9 cellular contexts compared by ENCODE assay signal in the genomic region with DNA sequence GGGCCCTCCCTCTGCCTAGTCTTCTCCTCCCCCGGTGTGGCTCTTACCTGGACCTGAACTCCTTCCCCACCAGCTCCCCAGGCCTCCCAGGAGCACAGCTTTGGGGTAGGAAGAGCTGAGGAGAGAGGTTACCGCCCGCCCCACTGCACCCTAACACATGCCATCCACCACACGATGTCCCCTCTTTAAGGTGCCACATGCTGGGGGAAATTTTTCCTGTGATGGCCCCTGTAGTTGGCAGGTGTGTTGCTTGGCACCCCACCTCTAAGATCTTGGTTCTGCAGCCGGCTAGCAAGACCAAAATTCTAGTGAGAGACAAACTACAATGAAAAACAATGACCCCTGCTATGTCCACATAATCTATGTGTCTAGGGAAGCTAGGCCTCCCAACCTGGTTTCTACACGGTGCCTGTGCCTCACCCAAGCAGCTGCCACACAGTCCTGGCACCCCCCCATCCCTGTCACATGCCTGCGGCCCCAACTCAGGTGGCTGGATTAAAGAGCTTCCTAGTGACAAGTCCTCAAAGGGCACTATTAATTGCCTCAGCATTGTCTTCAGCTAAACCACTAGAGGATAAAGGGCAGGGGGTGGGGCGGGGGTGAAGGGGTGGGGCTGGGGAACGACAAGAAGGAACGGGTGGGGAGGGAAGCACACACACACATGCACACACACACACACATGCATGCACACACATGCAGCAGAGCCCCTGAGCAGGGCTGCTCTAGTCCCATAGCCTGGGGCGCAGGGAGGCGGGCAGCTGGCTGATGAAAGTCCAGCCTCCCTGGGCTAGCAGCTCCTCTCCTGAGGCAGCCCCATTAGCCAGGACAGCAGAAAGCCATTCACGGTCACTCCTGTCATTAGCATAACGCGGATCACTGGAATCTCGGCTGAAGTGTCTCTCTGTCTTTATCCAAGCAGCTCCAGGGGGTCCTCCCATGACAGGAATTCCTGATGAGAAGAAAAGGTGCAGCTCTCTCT. TPM values are rescaled to one million over a fixed set of nuclear protein-coding genes. Genes with fewer than 3 reads are reported as not detected.
DNase-seq lines count a peak whose midpoint lies in the region; ATAC-seq and TF ChIP-seq lines count a peak whose summit lies in the region.
"Had no signal": no experiment of that assay in that cellular context is flagged by ENCODE, and none has a peak within 500 bp of the region (broad histone marks: within the 10 kb centered on the region; RNA-seq: fewer than 3 reads in every experiment).

No MANE protein-coding gene starts in this region.

- intact Hi-C loops in activated naive CD4-positive, alpha-beta T cell treated with anti-CD3 and anti-CD28 coated beads for 36 hours (cut with micrococcal nuclease): loop anchor here (1.0 to 5.0 kb wide), 3 partner anchors 17 to 130 kb away; no protein-coding TSS in a partner anchor

- CTCF ChIA-PET in activated naive CD4-positive, alpha-beta T cell treated with anti-CD3 and anti-CD28 coated beads, Interleukin-2, amount 10 ng/mL, durations not matched to agents 7 days and 5 days (lab: Charles Lee): interaction anchor here (0.6 to 4.9 kb wide), 17 partner anchors 9 to 1188 kb away, joined by 3 to 52 read pairs (median 3); a partner anchor contains a TSS
- CTCF ChIA-PET in activated naive CD4-positive, alpha-beta T cell treated with anti-CD3 and anti-CD28 coated beads for 36 hours (lab: Charles Lee): interaction anchor here (0.5 to 3.3 kb wide), 28 partner anchors 10 to 244 kb away, joined by 3 to 27 read pairs (median 4); a partner anchor contains a TSS

- no peaks in the 10 kb centered on the region for H3K9me3 Mint-ChIP-seq in activated naive CD4-positive, alpha-beta T cell treated with anti-CD3 and anti-CD28 coated beads, Interleukin-2, amount 10 ng/mL, durations not matched to agents 7 days and 5 days
- no peaks in the 10 kb centered on the region for H3K9me3 Mint-ChIP-seq in activated naive CD4-positive, alpha-beta T cell treated with anti-CD3 and anti-CD28 coated beads for 36 hours
- H3K9me3 Mint-ChIP-seq in glutamatergic neuron (ENCODE audit: unreplicated experiment): peaks cover 14% of the 10 kb centered on the region
- H3K9me3 Mint-ChIP-seq in stimulated activated memory B cell treated with anti-CD40 and anti-IgM and Interleukin-4, amounts not matched to agents 10 μg/mL and 1 μg/mL and 100 μg/mL, for 72 hours: no peaks in the 10 kb centered on the region
- H3K9me3 Mint-ChIP-seq: mesothelial cell of epicardium had no signal

- no peak for TF ChIP-seq CTCF in glutamatergic neuron (IDR thresholded peaks at IDR 0.05; ENCODE audit: partially characterized antibody, unreplicated experiment)

- no peak for ATAC-seq in stimulated activated memory B cell treated with anti-CD40 and anti-IgM and Interleukin-4, amounts not matched to agents 10 μg/mL and 1 μg/mL and 100 μg/mL, for 72 hours
- ATAC-seq in GM21737 (IDR thresholded peaks at IDR 0.05; ENCODE audit: unreplicated experiment): no peak

- no peaks in the 10 kb centered on the region for H3K36me3 Mint-ChIP-seq in activated naive CD4-positive, alpha-beta T cell treated with anti-CD3 and anti-CD28 coated beads, Interleukin-2, amount 10 ng/mL, durations not matched to agents 7 days and 5 days
- H3K36me3 Mint-ChIP-seq in activated naive CD4-positive, alpha-beta T cell treated with anti-CD3 and anti-CD28 coated beads for 36 hours (ENCODE audit: low read depth): no peaks in the 10 kb centered on the region
- no peaks in the 10 kb centered on the region for H3K36me3 Mint-ChIP-seq in glutamatergic neuron (ENCODE audit: unreplicated experiment)
- no peaks in the 10 kb centered on the region for H3K36me3 Mint-ChIP-seq in stimulated activated memory B cell treated with anti-CD40 and anti-IgM and Interleukin-4, amounts not matched to agents 10 μg/mL and 1 μg/mL and 100 μg/mL, for 72 hours
- H3K36me3 Mint-ChIP-seq: mesothelial cell of epicardium had no signal

- H3K27me3 Mint-ChIP-seq in activated naive CD4-positive, alpha-beta T cell treated with anti-CD3 and anti-CD28 coated beads, Interleukin-2, amount 10 ng/mL, durations not matched to agents 7 days and 5 days: peaks cover 23% of the 10 kb centered on the region
- no peaks in the 10 kb centered on the region for H3K27me3 Mint-ChIP-seq in activated naive CD4-positive, alpha-beta T cell treated with anti-CD3 and anti-CD28 coated beads for 36 hours (ENCODE audit: low read depth)
- peaks cover 24% of the 10 kb centered on the region for H3K27me3 Mint-ChIP-seq in glutamatergic neuron (ENCODE audit: unreplicated experiment)
- peaks cover 13% of the 10 kb centered on the region for H3K27me3 Mint-ChIP-seq in stimulated activated memory B cell treated with anti-CD40 and anti-IgM and Interleukin-4, amounts not matched to agents 10 μg/mL and 1 μg/mL and 100 μg/mL, for 72 hours

- no peak overlapping the region for H3K27ac Mint-ChIP-seq in activated naive CD4-positive, alpha-beta T cell treated with anti-CD3 and anti-CD28 coated beads, Interleukin-2, amount 10 ng/mL, durations not matched to agents 7 days and 5 days
- H3K27ac Mint-ChIP-seq in activated naive CD4-positive, alpha-beta T cell treated with anti-CD3 and anti-CD28 coated beads for 36 hours: no peak overlapping the region
- H3K27ac Mint-ChIP-seq in glutamatergic neuron (ENCODE audit: unreplicated experiment): peak overlapping the region; percentile 97
- peak overlapping the region; percentile 83 for H3K27ac Mint-ChIP-seq in stimulated activated memory B cell treated with anti-CD40 and anti-IgM and Interleukin-4, amounts not matched to agents 10 μg/mL and 1 μg/mL and 100 μg/mL, for 72 hours
- H3K27ac Mint-ChIP-seq: mesothelial cell of epicardium had no signal

- peak overlapping the region; percentile 7 for H3K4me3 Mint-ChIP-seq in activated naive CD4-positive, alpha-beta T cell treated with anti-CD3 and anti-CD28 coated beads, Interleukin-2, amount 10 ng/mL, durations not matched to agents 7 days and 5 days
- H3K4me3 Mint-ChIP-seq in activated naive CD4-positive, alpha-beta T cell treated with anti-CD3 and anti-CD28 coated beads for 36 hours: no peak overlapping the region
- H3K4me3 Mint-ChIP-seq in glutamatergic neuron (ENCODE audit: unreplicated experiment): peak overlapping the region; percentile 78
- H3K4me3 Mint-ChIP-seq in stimulated activated memory B cell treated with anti-CD40 and anti-IgM and Interleukin-4, amounts not matched to agents 10 μg/mL and 1 μg/mL and 100 μg/mL, for 72 hours: no peak overlapping the region

- DNase-seq in activated naive CD4-positive, alpha-beta T cell treated with anti-CD3 and anti-CD28 coated beads, Interleukin-2, amount 10 ng/mL, durations not matched to agents 7 days and 5 days: no peak
- no peak for DNase-seq in activated naive CD4-positive, alpha-beta T cell treated with anti-CD3 and anti-CD28 coated beads for 36 hours
- peak; percentile 48 for DNase-seq in NCI-H345 treated with DMSO at 0.1 percent for 48 hours (lab: John Stamatoyannopoulos, UW; ENCODE audit: unreplicated experiment)
- peak; percentile 93 for DNase-seq in glutamatergic neuron
- no peak for DNase-seq in stimulated activated naive CD4-positive, alpha-beta T cell treated with Interleukin-2 at 50 U/mL for 16 hours (lab: John Stamatoyannopoulos, UW)
- DNase-seq in stimulated activated CD4-positive, alpha-beta T cell treated with anti-CD3 and anti-CD28 coated beads, Interleukin-4, amount 100 ng/mL, for 24 hours: no peak

- peaks cover 33% of the 10 kb centered on the region for H3K4me1 Mint-ChIP-seq in activated naive CD4-positive, alpha-beta T cell treated with anti-CD3 and anti-CD28 coated beads, Interleukin-2, amount 10 ng/mL, durations not matched to agents 7 days and 5 days
- H3K4me1 Mint-ChIP-seq in activated naive CD4-positive, alpha-beta T cell treated with anti-CD3 and anti-CD28 coated beads for 36 hours (ENCODE audit: low read depth): peaks cover 15% of the 10 kb centered on the region
- peaks cover 25% of the 10 kb centered on the region for H3K4me1 Mint-ChIP-seq in glutamatergic neuron (ENCODE audit: low read depth, unreplicated experiment)
- peaks cover 19% of the 10 kb centered on the region for H3K4me1 Mint-ChIP-seq in stimulated activated memory B cell treated with anti-CD40 and anti-IgM and Interleukin-4, amounts not matched to agents 10 μg/mL and 1 μg/mL and 100 μg/mL, for 72 hours

RNA-seq across cellular contexts. Expression of a gene that starts 7.2 kb away (rescaled TPM):
- 10 to 100 TPM; 17.8 to 18.7 TPM for total RNA-seq in activated naive CD4-positive, alpha-beta T cell treated with anti-CD3 and anti-CD28 coated beads for 36 hours
- 43.0 TPM for total RNA-seq in glutamatergic neuron (ENCODE audit: unreplicated experiment)

RNA-seq across cellular contexts. Expression of a gene that starts 23.5 kb away (rescaled TPM):
- total RNA-seq in activated naive CD4-positive, alpha-beta T cell treated with anti-CD3 and anti-CD28 coated beads for 36 hours: under 1 TPM in 1 of 2 experiments, not detected in 1; 0.24 TPM
- total RNA-seq in glutamatergic neuron (ENCODE audit: unreplicated experiment): 11.7 TPM

Comparison
In these comparisons a context has a peak if more than half of its experiments do, and no peak if none do; other contexts are left out.
1. H3K4me3 Mint-ChIP-seq: peak in activated naive CD4-positive, alpha-beta T cell treated with anti-CD3 and anti-CD28 coated beads, Interleukin-2, amount 10 ng/mL, durations not matched to agents 7 days and 5 days (single experiment) and glutamatergic neuron (single experiment); none in activated naive CD4-positive, alpha-beta T cell treated with anti-CD3 and anti-CD28 coated beads for 36 hours (single experiment) and stimulated activated memory B cell treated with anti-CD40 and anti-IgM and Interleukin-4, amounts not matched to agents 10 μg/mL and 1 μg/mL and 100 μg/mL, for 72 hours (single experiment).
2. DNase-seq: peak in NCI-H345 treated with DMSO at 0.1 percent for 48 hours (single experiment) and glutamatergic neuron (single experiment); none in activated naive CD4-positive, alpha-beta T cell treated with anti-CD3 and anti-CD28 coated beads, Interleukin-2, amount 10 ng/mL, durations not matched to agents 7 days and 5 days (single experiment), activated naive CD4-positive, alpha-beta T cell treated with anti-CD3 and anti-CD28 coated beads for 36 hours (single experiment), stimulated activated naive CD4-positive, alpha-beta T cell treated with Interleukin-2 at 50 U/mL for 16 hours (single experiment) and stimulated activated CD4-positive, alpha-beta T cell treated with anti-CD3 and anti-CD28 coated beads, Interleukin-4, amount 100 ng/mL, for 24 hours (single experiment).
3. H3K27ac Mint-ChIP-seq: peak in glutamatergic neuron (single experiment) and stimulated activated memory B cell treated with anti-CD40 and anti-IgM and Interleukin-4, amounts not matched to agents 10 μg/mL and 1 μg/mL and 100 μg/mL, for 72 hours (single experiment); none in activated naive CD4-positive, alpha-beta T cell treated with anti-CD3 and anti-CD28 coated beads, Interleukin-2, amount 10 ng/mL, durations not matched to agents 7 days and 5 days (single experiment) and activated naive CD4-positive, alpha-beta T cell treated with anti-CD3 and anti-CD28 coated beads for 36 hours (single experiment).
4. RNA of a gene that starts 23.5 kb away (total RNA-seq): 11.7 TPM in glutamatergic neuron (single experiment); 0.24 TPM in activated naive CD4-positive, alpha-beta T cell treated with anti-CD3 and anti-CD28 coated beads for 36 hours; every median in the first group is over 10 times any median in the second.